ENCODE assay signal across 1 cellular context in the genomic region with DNA sequence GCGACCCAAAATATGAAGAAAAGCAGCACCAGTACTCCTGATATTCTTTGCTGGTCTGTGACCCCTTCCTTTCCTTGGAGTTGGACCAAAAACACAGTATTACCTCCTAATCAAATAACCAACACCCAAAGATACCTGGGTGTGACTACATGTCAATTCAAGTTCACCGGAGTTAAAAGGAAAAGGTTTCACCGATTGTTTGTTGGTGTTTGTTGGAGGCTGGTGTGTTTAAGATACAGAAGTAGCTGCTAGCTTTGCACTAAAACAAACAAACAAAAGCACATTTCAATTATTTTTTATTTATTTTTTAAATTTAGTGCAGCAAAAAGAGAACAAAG.
TF ChIP-seq lines count a peak whose summit lies in the region.

No MANE protein-coding gene starts in this region.

TF ChIP-seq in SK-N-SH, 30 proteins besides CTCF, POLR2A, EP300 and RAD21:
- TF ChIP-seq SIN3A (IDR thresholded peaks at IDR 0.05; ENCODE audit: borderline replicate concordance, low read depth, low read length) (no peak), TEAD4 (IDR thresholded peaks at IDR 0.05; ENCODE audit: borderline replicate concordance, insufficient read depth) (no peak)
